ENCODE assay signal across 8 cellular contexts in the genomic region with DNA sequence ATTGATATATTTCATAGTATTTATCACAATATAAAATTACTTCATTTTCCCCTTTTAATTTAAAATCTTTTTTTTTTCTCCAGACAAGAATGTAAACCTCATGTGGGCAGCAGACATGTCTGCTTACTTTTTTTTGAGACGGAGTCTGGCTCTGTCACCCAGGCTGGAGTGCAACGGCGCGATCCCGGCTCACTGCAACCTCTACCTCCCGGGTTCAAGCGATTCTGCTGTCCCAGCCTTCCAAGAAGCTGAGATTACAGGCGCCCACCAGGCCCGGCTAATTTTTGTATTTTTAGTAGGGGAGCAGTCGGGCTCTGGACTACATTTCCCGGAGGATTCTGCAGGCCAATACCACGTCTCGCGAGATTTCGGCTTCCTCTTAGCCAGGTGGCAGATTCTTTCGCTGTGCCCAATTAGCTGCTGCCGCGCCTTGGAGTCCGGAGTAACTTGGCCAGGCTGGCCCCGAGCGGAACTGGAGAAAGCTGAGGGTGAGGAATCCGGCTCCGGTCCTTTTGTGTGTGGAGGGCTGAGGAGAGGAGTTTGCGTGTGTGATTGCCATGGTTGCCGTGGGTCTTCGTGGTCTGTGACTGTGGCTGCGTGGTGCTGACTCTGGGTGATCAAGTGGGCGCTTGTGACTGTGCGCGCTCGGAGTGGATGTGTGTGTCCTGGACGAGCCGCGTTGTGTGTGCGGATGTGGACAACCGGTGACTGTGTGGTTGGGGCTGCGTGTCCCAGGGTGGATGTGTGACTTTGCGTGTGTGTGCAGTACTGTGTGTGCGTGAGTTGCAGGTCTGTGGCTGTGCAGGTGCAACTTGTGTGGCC.
DNase-seq lines count a peak whose midpoint lies in the region; ATAC-seq and TF ChIP-seq lines count a peak whose summit lies in the region.
"Not testable (repeated sequence)": the region's sequence is repeated elsewhere in the genome, so short reads cannot be mapped to it uniquely, and the experiment has no call there.

No MANE protein-coding gene starts in this region.

- H2AFZ ChIP-seq in parathyroid adenoma = peak overlapping the region; percentile 86

- ATAC-seq in HG03378 (IDR thresholded peaks at IDR 0.05; ENCODE audit: unreplicated experiment) = peak; percentile 62

- not testable (repeated sequence) for H3K9ac ChIP-seq in parathyroid adenoma

- not testable (repeated sequence) for H3K9me3 ChIP-seq in parathyroid adenoma (ENCODE audit: control insufficient read depth, low read length)

- H3K27ac ChIP-seq in parathyroid adenoma = peak overlapping the region; percentile 69

- not testable (repeated sequence) for H3K79me2 ChIP-seq in parathyroid adenoma

- not testable (repeated sequence) for TF ChIP-seq CTCF in parathyroid adenoma (IDR thresholded peaks at IDR 0.05)

- H3K4me2 ChIP-seq in parathyroid adenoma (ENCODE audit: low read length) = peak overlapping the region; percentile 34

- peak overlapping the region; percentile 50 for H3K4me3 ChIP-seq in parathyroid adenoma (ENCODE audit: low read depth, low read length)

- not testable (repeated sequence) for H3K4me1 ChIP-seq in parathyroid adenoma

- not testable (repeated sequence) for H3K36me3 ChIP-seq in parathyroid adenoma (ENCODE audit: control insufficient read depth, insufficient read depth, low read length)

- peak; percentile 71 for DNase-seq in DMS153 (lab: John Stamatoyannopoulos, UW)
- DNase-seq in RPMI7951 (ENCODE audit: low read depth) = peak; percentile 95
- peak; percentile 52 for DNase-seq in activated T-cell treated with anti-CD3 and anti-CD28 coated beads, Interleukin-2, amount 50 U/mL, for 1 hour
- peak; percentile 75 to 97 for DNase-seq in dermis microvascular lymphatic vessel endothelial cell (ENCODE audit: low read depth in 2 of 2)
- DNase-seq in iPS-NIHi11 (ENCODE audit: low spot score) = peak; percentile 65
- peak; percentile 45 for DNase-seq in stimulated activated naive CD4-positive, alpha-beta T cell treated with Interleukin-2 at 50 U/mL for 16 hours (lab: John Stamatoyannopoulos, UW)

- H3K27me3 ChIP-seq in parathyroid adenoma (ENCODE audit: control insufficient read depth, insufficient read depth, low read length) = not testable (repeated sequence)

Comparison
In these comparisons a context has a peak if more than half of its experiments do, and no peak if none do; other contexts are left out.
1. Peak in every context shown above with its lines: DNase-seq, ATAC-seq, H3K4me3 ChIP-seq and H3K27ac ChIP-seq.
2. DNase-seq: peak in every context shown above with its lines; median percentile 95 in RPMI7951; 86 in dermis microvascular lymphatic vessel endothelial cell; 71 in DMS153; 65 in iPS-NIHi11; 52 in activated T-cell treated with anti-CD3 and anti-CD28 coated beads, Interleukin-2, amount 50 U/mL, for 1 hour; 45 in stimulated activated naive CD4-positive, alpha-beta T cell treated with Interleukin-2 at 50 U/mL for 16 hours.